ENCODE assay signal across 20 cellular contexts in the genomic region with DNA sequence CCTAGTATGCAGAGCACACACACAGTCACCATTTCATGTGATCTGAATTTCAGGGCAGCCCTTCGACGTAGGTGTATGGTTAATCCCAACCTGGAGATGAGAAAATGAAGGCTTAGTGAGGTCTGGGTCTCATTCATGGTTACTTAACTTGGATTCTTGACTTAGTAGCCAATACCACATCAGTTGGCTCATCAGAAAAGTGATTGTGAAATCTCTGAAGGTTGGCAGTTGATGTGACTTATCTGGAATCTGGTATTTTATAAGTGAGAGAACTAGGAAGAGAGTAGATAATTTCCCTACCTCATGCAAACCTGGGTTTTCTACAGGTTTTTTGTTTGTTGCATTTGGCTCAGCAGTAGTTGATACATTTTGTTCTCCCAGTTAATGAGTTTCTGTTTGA.
DNase-seq lines count a peak whose midpoint lies in the region; ATAC-seq, FAIRE-seq and TF ChIP-seq lines count a peak whose summit lies in the region.
"Had no signal": no experiment of that assay in that cellular context is flagged by ENCODE, and none has a peak within 500 bp of the region (broad histone marks: within the 10 kb centered on the region; RNA-seq: fewer than 3 reads in every experiment).

No MANE protein-coding gene starts in this region.

- WGBS in HepG2 (ENCODE audit: low lambda C conversion rate): 89% methylated on average over 2 of the region's 2 CpGs
- WGBS in pancreas, 2 donors: 97 to 99% methylated on average over 2 of the region's 2 CpGs

- no peak overlapping the region for H3K4me3 ChIP-seq in epithelial cell of esophagus (ENCODE audit: low read length)
- H3K4me3 ChIP-seq in HepG2 (replicated peaks in 1 of 3; ENCODE audit: insufficient read depth in 1 of 3, low read depth in 2 of 3, low read length in 3 of 3): no peak overlapping the region
- no peak overlapping the region for H3K4me3 ChIP-seq in pancreas
- H3K4me3 ChIP-seq: BLaER1, Peyer's patch, SJSA1 had no signal

- H3K9me3 ChIP-seq in HepG2 (ENCODE audit: low read length): no peaks in the 10 kb centered on the region
- no peaks in the 10 kb centered on the region for H3K9me3 ChIP-seq in pancreas
- H3K9me3 ChIP-seq: BLaER1, Peyer's patch, SJSA1 had no signal

- no peak for TF ChIP-seq POLR2A in HepG2 (IDR thresholded peaks at IDR 0.05; ENCODE audit: insufficient read depth in 1 of 2, low read depth in 2 of 2, low read length in 2 of 2)

- POLR2A ChIA-PET in HepG2 (lab: Yijun Ruan, JAX): no interaction called here

- peak; percentile 41 to 44 for ATAC-seq in left cardiac atrium
- ATAC-seq in HepG2: no peak
- ATAC-seq in HG02884 (IDR thresholded peaks at IDR 0.05; ENCODE audit: unreplicated experiment): no peak
- ATAC-seq in pancreas: no peak

- no peak overlapping the region for H2AFZ ChIP-seq in HepG2 (ENCODE audit: low read length)

- intact Hi-C loops in left cardiac atrium (cut with DNase I): no loop called here
- intact Hi-C loops in cardiac septum (cut with DNase I): no loop called here
- intact Hi-C loops in HepG2 (cut with micrococcal nuclease; ENCODE audit: unreplicated experiment): no loop called here
- intact Hi-C loops in pancreas (cut with DNase I): no loop called here

- H3K4me1 ChIP-seq in HepG2 (ENCODE audit: insufficient read depth, low read length) (peaks cover 26% of the 10 kb centered on the region), pancreas (no peaks in the 10 kb centered on the region)
- H3K4me1 ChIP-seq: BLaER1, Peyer's patch, SJSA1 had no signal

- H3K36me3 ChIP-seq in HepG2 (replicated peaks in 1 of 2; ENCODE audit: control insufficient read depth in 1 of 2, insufficient read depth in 2 of 2, low read length in 2 of 2) (no peaks in the 10 kb centered on the region), pancreas (no peaks in the 10 kb centered on the region)
- H3K36me3 ChIP-seq: BLaER1, Peyer's patch, SJSA1 had no signal

- CTCF ChIA-PET in HepG2 (lab: Yijun Ruan, JAX; ENCODE audit: low intra/inter-chr PET ratio, low total read pairs): no interaction called here

- TF ChIP-seq CTCF in epithelial cell of esophagus (IDR thresholded peaks at IDR 0.05; ENCODE audit: insufficient read depth, low read depth, low read length, missing control alignments): no peak
- TF ChIP-seq CTCF in HepG2 (CRISPR knock-in tag; IDR thresholded peaks at IDR 0.05): no peak
- TF ChIP-seq CTCF in pancreas (IDR thresholded peaks at IDR 0.05): no peak

- TF ChIP-seq EP300 in HepG2 (IDR thresholded peaks at IDR 0.05; ENCODE audit: low read depth in 2 of 2, low read length in 2 of 2) (no peak), HepG2 (CRISPR knock-in tag; IDR thresholded peaks at IDR 0.05; ENCODE audit: borderline replicate concordance) (no peak)

- TF ChIP-seq RAD21 in HepG2 (CRISPR knock-in tag; IDR thresholded peaks at IDR 0.05): no peak

- no peak overlapping the region for H3K9ac ChIP-seq in HepG2 (ENCODE audit: insufficient read depth, low read depth, low read length)
- H3K9ac ChIP-seq: BLaER1 had no signal

- BruUV-seq in HepG2 (replicated peaks; lab: Mats Ljungman, UMichigan): no TSS peak

- H4K20me1 ChIP-seq in HepG2 (ENCODE audit: insufficient read depth, low read length): no peaks in the 10 kb centered on the region
- H4K20me1 ChIP-seq: BLaER1 had no signal

- in situ Hi-C loops in HepG2 (cut with HindIII; ENCODE audit: extremely low pct_ligation_motif_present, low pct_unique_long_range_greater_than_20kb): no loop called here

- no peaks in the 10 kb centered on the region for H3K79me2 ChIP-seq in HepG2 (ENCODE audit: insufficient read depth, low read length)

- H3K4me2 ChIP-seq in HepG2 (ENCODE audit: low read depth, low read length): no peak overlapping the region
- H3K4me2 ChIP-seq: BLaER1 had no signal

- DNase-seq in left cardiac atrium (no peak), cardiac septum (ENCODE audit: low spot score) (no peak), epithelial cell of esophagus (ENCODE audit: low read depth) (peak; percentile 55), HepG2 (ENCODE audit: low spot score) (no peak), epidermal melanocyte (ENCODE audit: insufficient read length, low spot score) (no peak), pancreas (no peak), SK-N-DZ (ENCODE audit: low spot score) (no peak)
- DNase-seq: CD4-positive, alpha-beta memory T cell; DMS153; GDM1; HCEC 1CT; KG1; NCI-H1092; NCI-H1436 treated with DMSO at 0.1 percent for 48 hours; NCI-H2029 treated with DMSO at 0.1 percent for 48 hours; NCI-H2171; Peyer's patch had no signal

- FAIRE-seq in HepG2 (lab: Jason Lieb, UNC) (no peak), pancreas (lab: Jason Lieb, UNC) (no peak)

- no peaks in the 10 kb centered on the region for H3K27me3 ChIP-seq in HepG2 (ENCODE audit: control insufficient read depth in 1 of 2, insufficient read depth in 2 of 2, low read length in 2 of 2)
- H3K27me3 ChIP-seq in pancreas: no peaks in the 10 kb centered on the region
- H3K27me3 ChIP-seq: BLaER1, Peyer's patch, SJSA1 had no signal

- H3K27ac ChIP-seq in HepG2 (ENCODE audit: extremely low read length, insufficient read depth, low read length): no peak overlapping the region
- no peak overlapping the region for H3K27ac ChIP-seq in pancreas
- H3K27ac ChIP-seq: BLaER1, Peyer's patch, SJSA1 had no signal

TF ChIP-seq in HepG2, 621 proteins besides CTCF, POLR2A, EP300 and RAD21:
- peak; percentile 76 for TF ChIP-seq CEBPB (IDR thresholded peaks at IDR 0.05; ENCODE audit: borderline replicate concordance, low read depth, low read length)
- TF ChIP-seq SRSF1 (optimal IDR thresholded peaks at IDR 0.05; ENCODE audit: low read depth, low read length): no peak
- no peak for TF ChIP-seq MLLT10 (CRISPR knock-in tag; IDR thresholded peaks at IDR 0.05)
- TF ChIP-seq, protein P1, sequence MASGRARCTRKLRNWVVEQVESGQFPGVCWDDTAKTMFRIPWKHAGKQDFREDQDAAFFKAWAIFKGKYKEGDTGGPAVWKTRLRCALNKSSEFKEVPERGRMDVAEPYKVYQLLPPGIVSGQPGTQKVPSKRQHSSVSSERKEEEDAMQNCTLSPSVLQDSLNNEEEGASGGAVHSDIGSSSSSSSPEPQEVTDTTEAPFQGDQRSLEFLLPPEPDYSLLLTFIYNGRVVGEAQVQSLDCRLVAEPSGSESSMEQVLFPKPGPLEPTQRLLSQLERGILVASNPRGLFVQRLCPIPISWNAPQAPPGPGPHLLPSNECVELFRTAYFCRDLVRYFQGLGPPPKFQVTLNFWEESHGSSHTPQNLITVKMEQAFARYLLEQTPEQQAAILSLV (CRISPR knock-in tag; IDR thresholded peaks at IDR 0.05; ENCODE audit: borderline replicate concordance): no peak
- TF ChIP-seq, protein P2, sequence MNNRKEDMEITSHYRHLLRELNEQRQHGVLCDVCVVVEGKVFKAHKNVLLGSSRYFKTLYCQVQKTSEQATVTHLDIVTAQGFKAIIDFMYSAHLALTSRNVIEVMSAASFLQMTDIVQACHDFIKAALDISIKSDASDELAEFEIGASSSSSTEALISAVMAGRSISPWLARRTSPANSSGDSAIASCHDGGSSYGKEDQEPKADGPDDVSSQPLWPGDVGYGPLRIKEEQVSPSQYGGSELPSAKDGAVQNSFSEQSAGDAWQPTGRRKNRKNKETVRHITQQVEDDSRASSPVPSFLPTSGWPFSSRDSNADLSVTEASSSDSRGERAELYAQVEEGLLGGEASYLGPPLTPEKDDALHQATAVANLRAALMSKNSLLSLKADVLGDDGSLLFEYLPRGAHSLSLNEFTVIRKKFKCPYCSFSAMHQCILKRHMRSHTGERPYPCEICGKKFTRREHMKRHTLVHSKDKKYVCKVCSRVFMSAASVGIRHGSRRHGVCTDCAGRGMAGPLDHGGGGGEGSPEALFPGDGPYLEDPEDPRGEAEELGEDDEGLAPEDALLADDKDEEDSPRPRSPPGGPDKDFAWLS (CRISPR knock-in tag; IDR thresholded peaks at IDR 0.05; ENCODE audit: borderline replicate concordance): no peak
- TF ChIP-seq ZNF335 (CRISPR knock-in tag; IDR thresholded peaks at IDR 0.05): no peak
- no peak for TF ChIP-seq HOXD1 (CRISPR knock-in tag; IDR thresholded peaks at IDR 0.05)

Comparison
In these comparisons a context has a peak if more than half of its experiments do, and no peak if none do; other contexts are left out.
1. ATAC-seq: peak in left cardiac atrium (2 of 2); none in HepG2 (single experiment), HG02884 (single experiment) and pancreas (0 of 4).